ENCODE assay signal across 10 cellular contexts in the genomic region with DNA sequence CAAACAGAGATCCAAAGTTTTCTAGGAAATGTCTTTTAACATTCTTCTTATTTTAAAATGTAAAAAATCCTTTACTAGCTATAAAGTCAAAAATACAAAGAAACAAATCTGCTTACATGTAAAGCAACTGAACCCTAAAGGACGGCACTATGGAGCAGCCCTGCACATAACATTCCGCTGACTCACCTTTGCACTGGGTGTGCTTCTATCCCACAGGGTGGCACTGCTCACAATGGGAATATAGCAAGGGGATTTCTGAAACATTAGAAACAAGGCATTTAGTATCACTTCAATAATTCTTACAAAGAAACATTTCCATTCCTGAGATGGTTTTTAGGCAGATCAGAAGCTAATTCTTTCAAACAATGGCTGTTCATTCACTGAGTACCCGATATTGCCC.
DNase-seq lines count a peak whose midpoint lies in the region; ATAC-seq, FAIRE-seq and TF ChIP-seq lines count a peak whose summit lies in the region.
"Had no signal": no experiment of that assay in that cellular context is flagged by ENCODE, and none has a peak within 500 bp of the region (broad histone marks: within the 10 kb centered on the region; RNA-seq: fewer than 3 reads in every experiment).

No MANE protein-coding gene starts in this region.

- H3K4me3 Mint-ChIP-seq in neural progenitor cell, result no peak overlapping the region
- H3K4me3 Mint-ChIP-seq: activated T-helper 1 cell treated with anti-CD3 and anti-CD28 coated beads, Interleukin-12 subunit alpha, Interleukin-12 subunit beta, Interleukin-2, Interleukin-4 antibody, amounts not matched to agents 30 ng/mL and 10 ng/mL and 1 ng/mL, durations not matched to agents 14 hours and 24 hours and 36 hours; naive thymus-derived CD8-positive, alpha-beta T cell had no signal

- no peaks in the 10 kb centered on the region for H4K20me1 ChIP-seq in neural progenitor cell (ENCODE audit: low read depth)

- H3K4me3 ChIP-seq in neural progenitor cell, result no peak overlapping the region
- H3K4me3 ChIP-seq: skin epidermis had no signal

- no peak for DNase-seq in D721Med (ENCODE audit: insufficient read length, low spot score)
- peak; percentile 33 for DNase-seq in HK-2 (ENCODE audit: unreplicated experiment)
- peak; percentile 47 for DNase-seq in OCI-M1 (lab: John Stamatoyannopoulos, UW)
- DNase-seq in iPS-NIHi11 (ENCODE audit: low spot score), result peak; percentile 33
- no peak for DNase-seq in neural progenitor cell (ENCODE audit: low spot score)
- no peak for DNase-seq in NCI-H1048 (lab: John Stamatoyannopoulos, UW)
- DNase-seq: naive thymus-derived CD8-positive, alpha-beta T cell had no signal

- H3K36me3 ChIP-seq in neural progenitor cell, result no peaks in the 10 kb centered on the region

- H3K27ac ChIP-seq in neural progenitor cell, result no peak overlapping the region
- H3K27ac ChIP-seq: skin epidermis had no signal

- H3K27me3 Mint-ChIP-seq in neural progenitor cell (ENCODE audit: insufficient read depth, low read depth), result peaks cover 7% of the 10 kb centered on the region
- H3K27me3 Mint-ChIP-seq: naive thymus-derived CD8-positive, alpha-beta T cell had no signal

- no peaks in the 10 kb centered on the region for H3F3A ChIP-seq in neural progenitor cell (ENCODE audit: low read depth)

- no peak for FAIRE-seq in D721Med (lab: Jason Lieb, UNC)

- no peak for ATAC-seq in HG03571 (IDR thresholded peaks at IDR 0.05; ENCODE audit: unreplicated experiment)
- ATAC-seq: naive thymus-derived CD8-positive, alpha-beta T cell had no signal

- no peak overlapping the region for H3K4me2 ChIP-seq in neural progenitor cell

- H3K4me1 ChIP-seq in neural progenitor cell, result peaks cover 10% of the 10 kb centered on the region

- H3K9ac ChIP-seq in neural progenitor cell, result no peak overlapping the region

- no peak overlapping the region for H2AFZ ChIP-seq in neural progenitor cell (replicated peaks)

- H3K9me3 Mint-ChIP-seq in neural progenitor cell, result peaks cover 11% of the 10 kb centered on the region

- no peaks in the 10 kb centered on the region for H3K27me3 ChIP-seq in neural progenitor cell

- H3K4me1 Mint-ChIP-seq in neural progenitor cell, result peaks cover 8% of the 10 kb centered on the region

- no peaks in the 10 kb centered on the region for H3K9me3 ChIP-seq in neural progenitor cell (ENCODE audit: low read depth)

- TF ChIP-seq CTCF in D721Med (IDR thresholded peaks at IDR 0.05; ENCODE audit: insufficient read depth, missing control alignments) (peak; percentile 7), neural progenitor cell (IDR thresholded peaks at IDR 0.05) (no peak)

- no peak overlapping the region for H3K27ac Mint-ChIP-seq in neural progenitor cell
- H3K27ac Mint-ChIP-seq: activated T-helper 1 cell treated with anti-CD3 and anti-CD28 coated beads, Interleukin-12 subunit alpha, Interleukin-12 subunit beta, Interleukin-2, Interleukin-4 antibody, amounts not matched to agents 30 ng/mL and 10 ng/mL and 1 ng/mL, durations not matched to agents 14 hours and 24 hours and 36 hours had no signal

- H3K79me2 ChIP-seq in neural progenitor cell (ENCODE audit: low read depth), result no peaks in the 10 kb centered on the region

- peaks cover 3% of the 10 kb centered on the region for H3K36me3 Mint-ChIP-seq in neural progenitor cell

Comparison
In these comparisons a context has a peak if more than half of its experiments do, and no peak if none do; other contexts are left out.
1. DNase-seq: peak in HK-2 (single experiment), OCI-M1 (single experiment) and iPS-NIHi11 (single experiment); none in D721Med (single experiment), neural progenitor cell (single experiment) and NCI-H1048 (single experiment).